ENCODE assay signal across 8 cellular contexts in genomic region chr5:75335952-75336624, GRCh38. TPM values are rescaled to one million over a fixed set of nuclear protein-coding genes. Genes with fewer than 3 reads are reported as not detected.
DNase-seq lines count a peak whose midpoint lies in the region; ATAC-seq, FAIRE-seq and TF ChIP-seq lines count a peak whose summit lies in the region.

No MANE protein-coding gene starts in this region.

- no peak for TF ChIP-seq POLR2A in GM12878 (IDR thresholded peaks at IDR 0.05; ENCODE audit: low read depth, low read length)
- no peak for TF ChIP-seq POLR2A in sigmoid colon (IDR thresholded peaks at IDR 0.05)

- SMC1A ChIA-PET in GM12878 (lab: Charles Lee; ENCODE audit: uncharacterized antibody, unreplicated experiment) = interaction anchor here (0.6 to 3.6 kb wide), 7 partner anchors 15 to 344 kb away, joined by 3 to 24 read pairs (median 6); partner anchors contain the start of gene ANKRD31

- DNase-seq in GM03348 (ENCODE audit: low spot score) (peak; percentile 77), NCI-H510A (lab: John Stamatoyannopoulos, UW) (peak; percentile 42), GM12878 (ENCODE audit: low read depth, low spot score) (peak; percentile 32), sigmoid colon (peak; percentile 61)
- no peak for DNase-seq in activated effector memory CD4-positive, alpha-beta T cell treated with Interleukin-2 at 50 U/mL for 16 hours

- WGBS in GM12878 (ENCODE audit: insufficient coverage, insufficient replicate concordance, low lambda C conversion rate, missing lambda C conversion rate) = 23% methylated on average over 13 of the region's 13 CpGs
- 4 to 12% methylated on average over 13 of the region's 13 CpGs for WGBS in sigmoid colon, 2 donors

- ATAC-seq in HG02840 (IDR thresholded peaks at IDR 0.05; ENCODE audit: low FRiP score, unreplicated experiment) (peak; percentile 0), GM12878 (peak; percentile 15), GM18868 (IDR thresholded peaks at IDR 0.05; ENCODE audit: unreplicated experiment) (no peak)

- H3K4me1 ChIP-seq in GM12878 (ENCODE audit: control insufficient read depth, insufficient read depth, low read length) = peaks cover 6% of the 10 kb centered on the region; the same call in 1 of the 2 replicates
- H3K4me1 ChIP-seq in iPS-15b (ENCODE audit: control insufficient read depth, insufficient read depth, low read length) = peaks cover 11% of the 10 kb centered on the region
- H3K4me1 ChIP-seq in sigmoid colon = peaks cover 0 to 19% (median 14%) of the 10 kb centered on the region in 4 donors

- peak overlapping the region; percentile 96 for H3K27ac ChIP-seq in GM12878 (ENCODE audit: control insufficient read depth, insufficient read depth)
- peak overlapping the region; percentile 90 to 98 (median 96) for H3K27ac ChIP-seq in sigmoid colon

- peak; percentile 81 for FAIRE-seq in GM12878 (lab: Jason Lieb, UNC)

- H2AFZ ChIP-seq in GM12878 (ENCODE audit: control insufficient read depth, low read depth, low read length) = peak overlapping the region; percentile 99

- TF ChIP-seq RAD21 in GM12878 (IDR thresholded peaks at IDR 0.05; ENCODE audit: insufficient read depth, low read depth, low read length) = no peak

- intact Hi-C loops in GM12878 (cut with micrococcal nuclease; ENCODE audit: unreplicated experiment) = loop anchor here (1.0 to 5.0 kb wide), 3 partner anchors 100 to 241 kb away; partner anchors contain the start of genes ANKRD31, CERT1 and POLK
- intact Hi-C loops in sigmoid colon (cut with DNase I) = loop anchor here (1.0 to 5.0 kb wide), 5 partner anchors 99 to 381 kb away; partner anchors contain the start of genes CERT1, GCNT4, POC5 and POLK

- H3K36me3 ChIP-seq in GM12878 (ENCODE audit: control insufficient read depth in 2 of 2, insufficient read depth in 2 of 2, low read length in 1 of 2) (peaks cover 0 to 6% of the 10 kb centered on the region in 2 experiments; a peak in 1 of 4 replicates), iPS-15b (ENCODE audit: control insufficient read depth, insufficient read depth, low read length) (no peaks in the 10 kb centered on the region), sigmoid colon (no peaks in the 10 kb centered on the region)

- H3K4me3 ChIP-seq in GM12878 (peak overlapping the region; percentile 73), iPS-15b (ENCODE audit: low read depth, low read length) (peak overlapping the region; percentile 81), sigmoid colon (peak overlapping the region; percentile 45 to 95 (median 88))

- no peak for TF ChIP-seq EP300 in GM12878 (IDR thresholded peaks at IDR 0.05; ENCODE audit: borderline replicate concordance in 1 of 2, control insufficient read depth in 1 of 2, low read depth in 2 of 2, low read length in 2 of 2)
- TF ChIP-seq EP300 in sigmoid colon (IDR thresholded peaks at IDR 0.05) = no peak

- POLR2A ChIA-PET in GM12878 (lab: Charles Lee) = interaction anchor here (0.7 to 1.9 kb wide), 6 partner anchors 48 to 333 kb away, joined by 3 to 16 read pairs (median 6); partner anchors contain the start of gene ANKRD31

- peak overlapping the region; percentile 89 for H3K9ac ChIP-seq in GM12878 (ENCODE audit: control insufficient read depth, insufficient read depth, low read length)
- peak overlapping the region; percentile 84 for H3K9ac ChIP-seq in iPS-15b (ENCODE audit: low read depth, low read length)

- peak overlapping the region; percentile 97 for H3K4me2 ChIP-seq in GM12878 (ENCODE audit: control insufficient read depth, insufficient read depth)

- CTCF ChIA-PET in GM12878 (lab: Yijun Ruan, JAX) = interaction anchor here (1.1 to 1.4 kb wide), 6 partner anchors 24 to 345 kb away, joined by 3 to 9 read pairs (median 4); partner anchors contain the start of gene ANKRD31

- H3K9me3 ChIP-seq in GM12878 (replicated peaks; ENCODE audit: control insufficient read depth, insufficient read depth, low read length) = no peaks in the 10 kb centered on the region
- H3K9me3 ChIP-seq in iPS-15b (ENCODE audit: control insufficient read depth, insufficient read depth, low read length) = no peaks in the 10 kb centered on the region
- no peaks in the 10 kb centered on the region for H3K9me3 ChIP-seq in sigmoid colon

- in situ Hi-C loops in GM12878 (cut with MboI) = no loop called here

- RAD21 ChIA-PET in GM12878 (lab: Charles Lee; ENCODE audit: unreplicated experiment) = interaction anchor here (0.7 to 1.7 kb wide), 12 partner anchors 15 to 345 kb away, joined by 3 to 28 read pairs (median 6); partner anchors contain the start of gene ANKRD31

- peak in 2 of 3 experiments; percentile 10 to 16; a peak in 1 of 6 replicates for TF ChIP-seq CTCF in GM12878 (IDR thresholded peaks at IDR 0.05 in 2 of 3, conservative IDR thresholded peaks at IDR 0.05 in 1 of 3; ENCODE audit: control insufficient read depth in 2 of 3, extremely low read depth in 1 of 3, insufficient read depth in 1 of 3, low read depth in 3 of 3, low read length in 3 of 3)
- peak; percentile 23 to 64 (median 48) for TF ChIP-seq CTCF in sigmoid colon (IDR thresholded peaks at IDR 0.05)

- H4K20me1 ChIP-seq in GM12878 (ENCODE audit: control insufficient read depth, insufficient read depth) = peaks cover 4% of the 10 kb centered on the region; the same call in 1 of the 2 replicates

- peaks cover 38% of the 10 kb centered on the region for H3K79me2 ChIP-seq in GM12878 (ENCODE audit: control insufficient read depth, insufficient read depth, low read length)

- BruUV-seq in GM12878 (replicated peaks; lab: Mats Ljungman, UMichigan) = TSS peak; percentile 98

- H3K27me3 ChIP-seq in GM12878 (replicated peaks in 1 of 2; ENCODE audit: control insufficient read depth in 2 of 2, insufficient read depth in 2 of 2, low read length in 1 of 2) (no peaks in the 10 kb centered on the region), iPS-15b (ENCODE audit: control insufficient read depth, insufficient read depth, low read length) (no peaks in the 10 kb centered on the region), sigmoid colon (no peaks in the 10 kb centered on the region)

TF ChIP-seq in GM12878, 131 proteins besides CTCF, POLR2A, EP300 and RAD21 (continues in another document):
- 0 out of 2 replicates have a peak, but pooled peaks have one; percentile 4 for TF ChIP-seq GATAD2B (conservative IDR thresholded peaks at IDR 0.05; ENCODE audit: low read depth)
- peak in 1 of 2 experiments; percentile 58; a peak in 1 of 4 replicates for TF ChIP-seq IKZF2 (IDR thresholded peaks at IDR 0.05)
- 0 out of 2 replicates have a peak, but pooled peaks have one; percentile 2 for TF ChIP-seq RUNX3 (IDR thresholded peaks at IDR 0.05; ENCODE audit: low read length)
- TF ChIP-seq POLR2AphosphoS2 (IDR thresholded peaks at IDR 0.05; ENCODE audit: low read depth, low read length) = peak; percentile 3; the same call in 1 of the 2 replicates
- no peak for TF ChIP-seq SRF (IDR thresholded peaks at IDR 0.05; ENCODE audit: low read depth in 2 of 2, low read length in 2 of 2)
- TF ChIP-seq, protein P1, sequence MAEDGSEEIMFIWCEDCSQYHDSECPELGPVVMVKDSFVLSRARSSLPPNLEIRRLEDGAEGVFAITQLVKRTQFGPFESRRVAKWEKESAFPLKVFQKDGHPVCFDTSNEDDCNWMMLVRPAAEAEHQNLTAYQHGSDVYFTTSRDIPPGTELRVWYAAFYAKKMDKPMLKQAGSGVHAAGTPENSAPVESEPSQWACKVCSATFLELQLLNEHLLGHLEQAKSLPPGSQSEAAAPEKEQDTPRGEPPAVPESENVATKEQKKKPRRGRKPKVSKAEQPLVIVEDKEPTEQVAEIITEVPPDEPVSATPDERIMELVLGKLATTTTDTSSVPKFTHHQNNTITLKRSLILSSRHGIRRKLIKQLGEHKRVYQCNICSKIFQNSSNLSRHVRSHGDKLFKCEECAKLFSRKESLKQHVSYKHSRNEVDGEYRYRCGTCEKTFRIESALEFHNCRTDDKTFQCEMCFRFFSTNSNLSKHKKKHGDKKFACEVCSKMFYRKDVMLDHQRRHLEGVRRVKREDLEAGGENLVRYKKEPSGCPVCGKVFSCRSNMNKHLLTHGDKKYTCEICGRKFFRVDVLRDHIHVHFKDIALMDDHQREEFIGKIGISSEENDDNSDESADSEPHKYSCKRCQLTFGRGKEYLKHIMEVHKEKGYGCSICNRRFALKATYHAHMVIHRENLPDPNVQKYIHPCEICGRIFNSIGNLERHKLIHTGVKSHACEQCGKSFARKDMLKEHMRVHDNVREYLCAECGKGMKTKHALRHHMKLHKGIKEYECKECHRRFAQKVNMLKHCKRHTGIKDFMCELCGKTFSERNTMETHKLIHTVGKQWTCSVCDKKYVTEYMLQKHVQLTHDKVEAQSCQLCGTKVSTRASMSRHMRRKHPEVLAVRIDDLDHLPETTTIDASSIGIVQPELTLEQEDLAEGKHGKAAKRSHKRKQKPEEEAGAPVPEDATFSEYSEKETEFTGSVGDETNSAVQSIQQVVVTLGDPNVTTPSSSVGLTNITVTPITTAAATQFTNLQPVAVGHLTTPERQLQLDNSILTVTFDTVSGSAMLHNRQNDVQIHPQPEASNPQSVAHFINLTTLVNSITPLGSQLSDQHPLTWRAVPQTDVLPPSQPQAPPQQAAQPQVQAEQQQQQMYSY (CRISPR knock-in tag; IDR thresholded peaks at IDR 0.05) = no peak

RNA-seq across cellular contexts. Expression of gene HMGCR, which starts 0.9 kb away (rescaled TPM):
- 369 and 374 TPM in 2 replicates for total RNA-seq in GM12878 (2013; cell fraction: nucleolus; rRNA removed)
- total RNA-seq in GM12878 (2014; rRNA removed) (73.9 and 82.9 TPM in 2 replicates), GM12878 (2014; rRNA removed; fragmentation: Illumina TruSeq; extraction: Trizol) (104 and 110 TPM in 2 replicates), GM12878 (2021) (119 and 130 TPM in 2 replicates), sigmoid colon (10 to 100 TPM in 3 of 4 donors, 1 to 10 TPM in 1; 9.7 to 16.1 (median 12.2) TPM)
- 29.7 TPM for polyA plus RNA-seq in GM12878 (2011; ENCODE audit: low read depth)
- polyA plus RNA-seq in GM12878 (2011; rRNA removed) (119 and 174 TPM in 2 replicates), GM12878 (2014; fragmentation: Illumina TruSeq; extraction: Trizol) (89.2 and 120 TPM in 2 replicates), GM12878 (2014; fragmentation: Nextera tagmentation; extraction: Ambion mirVana) (10 to 100 TPM; 30.8 to 39.0 TPM), GM12878 (2014; rRNA removed) (65.2 and 73.9 TPM in 2 replicates), GM12878 (2016; fragmentation: Nextera tagmentation; extraction: Ambion mirVana) (10 to 100 TPM; 55.5 to 61.6 TPM), sigmoid colon (10 to 100 TPM; 10.6 to 61.9 (median 10.8) TPM)
- 42.8 and 51.7 TPM in 2 replicates for polyA plus RNA-seq in GM12878 (2011; cell fraction: cytosol; rRNA removed)
- 122 and 154 TPM in 2 replicates for polyA plus RNA-seq in GM12878 (2011; cell fraction: nucleus; rRNA removed)
- 48.4 and 72.6 TPM in 2 replicates for polyA plus RNA-seq in GM12878 (2012)
- polyA minus RNA-seq in GM12878 (2011; rRNA and poly(A)+ RNA removed) = 228 and 334 TPM in 2 replicates
- polyA minus RNA-seq in GM12878 (2011; cell fraction: cytosol; rRNA and poly(A)+ RNA removed) = 50.6 and 59.6 TPM in 2 replicates
- 159 and 183 TPM in 2 replicates for polyA minus RNA-seq in GM12878 (2011; cell fraction: nucleus; rRNA and poly(A)+ RNA removed)

Comparison
In these comparisons a context has a peak if more than half of its experiments do, and no peak if none do; other contexts are left out.
1. RNA of gene HMGCR, which starts 0.9 kb away (total RNA-seq): 73.9 to 374 TPM in GM12878; 9.7 to 16.1 TPM in sigmoid colon; every median in the first group is over 4 times any median in the second.
2. Peak in every context shown above with its lines, with median percentiles within 50 percentile points of each other: H3K4me3 ChIP-seq.